15 cellular contexts compared by ENCODE assay signal in genomic region chr3:134095005-134095404, GRCh38.
A peak's percentile ranks its signal among the peaks of the same experiment; 100 is the strongest.
DNase-seq lines count a peak whose midpoint lies in the region; ATAC-seq and TF ChIP-seq lines count a peak whose summit lies in the region.
"Had no signal": no experiment of that assay in that cellular context is flagged by ENCODE, and none has a peak within 500 bp of the region (broad histone marks: within the 10 kb centered on the region; RNA-seq: fewer than 3 reads in every experiment).

No MANE protein-coding gene starts in this region.

- H3K36me3 ChIP-seq in smooth muscle cell (ENCODE audit: low read depth) (no peaks in the 10 kb centered on the region), vagina (no peaks in the 10 kb centered on the region)
- H3K36me3 ChIP-seq: HAP-1 had no signal

- H3K4me3 ChIP-seq in smooth muscle cell (no peak overlapping the region), vagina (no peak overlapping the region)
- H3K4me3 ChIP-seq: HAP-1 had no signal

- H3K4me1 Mint-ChIP-seq in HFFc6 (ENCODE audit: low read depth): peaks cover 40% of the 10 kb centered on the region
- H3K4me1 Mint-ChIP-seq: IgD-negative memory B cell had no signal

- peak overlapping the region; percentile 17 for H3K9ac ChIP-seq in smooth muscle cell (ENCODE audit: low read depth)

- H3K79me2 ChIP-seq in smooth muscle cell (ENCODE audit: low read depth): no peaks in the 10 kb centered on the region

- no peak for ATAC-seq in GM19035 (IDR thresholded peaks at IDR 0.05; ENCODE audit: unreplicated experiment)

- H3K4me3 Mint-ChIP-seq in HFFc6: peak overlapping the region; percentile 24
- H3K4me3 Mint-ChIP-seq: CD4-positive, alpha-beta T cell; IgD-negative memory B cell had no signal

- peaks cover 11% of the 10 kb centered on the region; the same call in 1 of the 2 replicates for H3K36me3 Mint-ChIP-seq in HFFc6 (ENCODE audit: low read depth)
- H3K36me3 Mint-ChIP-seq: IgD-negative memory B cell had no signal

- H3K27ac Mint-ChIP-seq in HFFc6: peak overlapping the region; percentile 71
- H3K27ac Mint-ChIP-seq: CD4-positive, alpha-beta T cell; IgD-negative memory B cell had no signal

- no peak for TF ChIP-seq POLR2A in vagina (IDR thresholded peaks at IDR 0.05)

- intact Hi-C loops in vagina (cut with DNase I): no loop called here

- peaks cover 2% of the 10 kb centered on the region; the same call in 1 of the 2 replicates for H3K27me3 Mint-ChIP-seq in HFFc6 (ENCODE audit: insufficient read depth)
- H3K27me3 Mint-ChIP-seq: CD4-positive, alpha-beta T cell had no signal

- no peaks in the 10 kb centered on the region for H4K20me1 ChIP-seq in smooth muscle cell (ENCODE audit: low read depth)

- H3F3A ChIP-seq in smooth muscle cell (ENCODE audit: low read depth): no peaks in the 10 kb centered on the region

- H3K4me1 ChIP-seq in smooth muscle cell (ENCODE audit: low read depth): no peaks in the 10 kb centered on the region
- H3K4me1 ChIP-seq in vagina: no peaks in the 10 kb centered on the region
- H3K4me1 ChIP-seq: HAP-1 had no signal

- DNase-seq in ELR (ENCODE audit: low read depth) (peak; percentile 18), HFFc6 (no peak), smooth muscle cell (lab: John Stamatoyannopoulos, UW; ENCODE audit: unreplicated experiment) (no peak), vagina (ENCODE audit: extremely low spot score in 2 of 2) (no peak), dermis blood vessel endothelial cell (no peak)
- DNase-seq: 8988T; Caco-2; CD4-positive, alpha-beta T cell; GDM1; KBM-7 had no signal

- no peaks in the 10 kb centered on the region for H3K27me3 ChIP-seq in smooth muscle cell (ENCODE audit: low read depth)
- no peaks in the 10 kb centered on the region for H3K27me3 ChIP-seq in vagina

- H3K27ac ChIP-seq in angular gyrus (ENCODE audit: low read depth, low read length) (peak overlapping the region; percentile 20), smooth muscle cell (ENCODE audit: low read depth) (peak overlapping the region; percentile 84), vagina (no peak overlapping the region)
- H3K27ac ChIP-seq: C4-2B had no signal

- no peak overlapping the region for H2AFZ ChIP-seq in smooth muscle cell (ENCODE audit: low read depth)

- TF ChIP-seq CTCF in HFFc6 (IDR thresholded peaks at IDR 0.05) (no peak), smooth muscle cell (IDR thresholded peaks at IDR 0.05; ENCODE audit: borderline replicate concordance, insufficient read depth, poor library complexity, severe bottlenecking) (no peak), vagina (IDR thresholded peaks at IDR 0.05) (no peak)

- 94% methylated on average over 3 of the region's 3 CpGs for WGBS in smooth muscle cell (ENCODE audit: low lambda C conversion rate)

- peaks cover 18% of the 10 kb centered on the region for H3K9me3 Mint-ChIP-seq in HFFc6

- no peaks in the 10 kb centered on the region for H3K9me3 ChIP-seq in smooth muscle cell (replicated peaks; ENCODE audit: low read depth)
- no peaks in the 10 kb centered on the region for H3K9me3 ChIP-seq in vagina
- H3K9me3 ChIP-seq: Caco-2, HAP-1 had no signal

- H3K4me2 ChIP-seq in smooth muscle cell: no peak overlapping the region
